ENCODE assay signal across 11 cellular contexts in the genomic region with DNA sequence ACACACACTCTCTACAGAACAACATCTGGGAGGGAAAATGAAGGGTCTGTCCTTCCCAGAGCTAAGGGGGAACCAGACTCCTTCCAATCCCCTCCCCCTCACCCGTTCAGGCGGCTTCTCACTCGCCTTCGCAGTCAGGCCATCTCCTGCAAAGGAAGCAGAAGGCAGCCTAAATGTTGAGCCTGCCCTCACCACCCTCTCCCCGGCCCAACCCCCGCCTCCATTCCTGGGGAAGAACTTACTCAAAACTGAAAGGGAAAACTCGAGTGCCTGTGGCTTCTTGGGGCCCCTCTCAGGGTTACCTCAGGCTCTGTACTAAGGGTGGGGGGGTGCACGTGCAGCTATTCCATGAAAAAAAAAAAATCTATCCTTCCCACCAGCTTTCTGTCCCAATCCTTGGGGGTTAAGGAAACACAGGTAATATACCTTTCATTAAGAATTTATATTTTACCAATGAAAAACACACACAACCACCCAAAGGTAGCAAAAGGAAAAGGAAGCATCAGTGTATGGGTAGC. TPM values are rescaled to one million over a fixed set of nuclear protein-coding genes. Genes with fewer than 3 reads are reported as not detected.
DNase-seq lines count a peak whose midpoint lies in the region; ATAC-seq and TF ChIP-seq lines count a peak whose summit lies in the region.
"Had no signal": no experiment of that assay in that cellular context is flagged by ENCODE, and none has a peak within 500 bp of the region (broad histone marks: within the 10 kb centered on the region; RNA-seq: fewer than 3 reads in every experiment).

No MANE protein-coding gene starts in this region.

- no peaks in the 10 kb centered on the region for H3F3A ChIP-seq in OCI-LY1 (ENCODE audit: insufficient read depth, low read length)

- peak overlapping the region in 4 of 5 experiments; percentile 43 to 98 (median 81) for H3K27ac Mint-ChIP-seq in brain

- H3K4me3 Mint-ChIP-seq in brain = peak overlapping the region in 4 of 5 experiments; percentile 90 to 97 (median 94)

- H3K36me3 Mint-ChIP-seq in brain = peaks cover 23% of the 10 kb centered on the region

- H3K79me2 ChIP-seq in OCI-LY1 (ENCODE audit: insufficient read depth, low read length) = no peaks in the 10 kb centered on the region; the same call in 1 of the 2 replicates

- H3K27me3 ChIP-seq in OCI-LY1 (ENCODE audit: insufficient read depth, low read length) = no peaks in the 10 kb centered on the region
- no peaks in the 10 kb centered on the region for H3K27me3 ChIP-seq in H7 (ENCODE audit: control insufficient read depth, insufficient read depth, low read length)
- H3K27me3 ChIP-seq: vagina had no signal

- peaks cover 26% of the 10 kb centered on the region for H3K4me1 Mint-ChIP-seq in brain

- TF ChIP-seq CTCF in OCI-LY1 (IDR thresholded peaks at IDR 0.05; ENCODE audit: low read length) = no peak
- TF ChIP-seq CTCF in brain (conservative IDR thresholded peaks at IDR 0.05) = no peak

- H3K27ac ChIP-seq in OCI-LY1 (ENCODE audit: low read depth, low read length, poor library complexity, severe bottlenecking) = no peak overlapping the region
- H3K27ac ChIP-seq: coronary artery, vagina had no signal

- H3K4me2 ChIP-seq in OCI-LY1 (ENCODE audit: low read length) = peak overlapping the region; percentile 83; the same call in 1 of the 2 replicates

- H3K9me3 Mint-ChIP-seq in brain = peaks cover 0 to 12% (median 0%) of the 10 kb centered on the region in 5 experiments

- peak; percentile 31 for DNase-seq in GDM1 (lab: John Stamatoyannopoulos, UW)
- DNase-seq in stimulated activated CD4-positive, alpha-beta T cell treated with anti-CD3 and anti-CD28 coated beads, Interleukin-12 subunit alpha, Interleukin-12 subunit beta, amount 100 ng/mL, for 48 hours (ENCODE audit: low read depth in 2 of 3, low spot score in 1 of 3) = peak in 2 of 3 donors; percentile 22 to 36
- no peak for DNase-seq in NCI-H510A (lab: John Stamatoyannopoulos, UW)
- DNase-seq in H7 = no peak
- DNase-seq in AML-193 (lab: John Stamatoyannopoulos, UW) = no peak
- DNase-seq: Right ventricle myocardium superior had no signal

- H3K27me3 Mint-ChIP-seq in brain = peaks cover 4% of the 10 kb centered on the region

- ATAC-seq in HG03196 (IDR thresholded peaks at IDR 0.05; ENCODE audit: unreplicated experiment) = no peak

- no peaks in the 10 kb centered on the region for H4K20me1 ChIP-seq in OCI-LY1 (ENCODE audit: insufficient read depth, low read length)

- H3K36me3 ChIP-seq in OCI-LY1 (ENCODE audit: insufficient read depth, low read length) (peaks cover 36% of the 10 kb centered on the region), H7 (replicated peaks; ENCODE audit: control insufficient read depth, insufficient read depth, low read length) (peaks cover 25% of the 10 kb centered on the region)

- no peaks in the 10 kb centered on the region for H3K9me2 ChIP-seq in OCI-LY1 (ENCODE audit: low read depth, low read length)

- H3K4me1 ChIP-seq in OCI-LY1 (ENCODE audit: insufficient read depth, low read length, severe bottlenecking) = peaks cover 31% of the 10 kb centered on the region

- no peak overlapping the region for H2AFZ ChIP-seq in OCI-LY1 (ENCODE audit: low read length)

- H3K9ac ChIP-seq in OCI-LY1 (ENCODE audit: low read length) = no peak overlapping the region

- no peaks in the 10 kb centered on the region for H3K9me3 ChIP-seq in OCI-LY1 (ENCODE audit: low read length)
- H3K9me3 ChIP-seq: vagina had no signal

- no peak overlapping the region for H3K4me3 ChIP-seq in OCI-LY1 (ENCODE audit: low read depth, low read length, poor library complexity, severe bottlenecking)
- no peak overlapping the region for H3K4me3 ChIP-seq in H7 (ENCODE audit: insufficient read depth, low read depth, low read length)
- H3K4me3 ChIP-seq: coronary artery, vagina had no signal

RNA-seq across cellular contexts. Expression of a gene that starts 2.4 kb away (rescaled TPM):
- polyA plus RNA-seq in brain (ENCODE audit: insufficient read depth, low read depth, low replicate concordance) = 42.5 TPM
- total RNA-seq in H7 (2014; rRNA removed; shearing (Covaris generic)) = 46.4 and 48.9 TPM in 2 replicates

RNA-seq across cellular contexts. Expression of a gene that starts 28.5 kb away (rescaled TPM):
- polyA plus RNA-seq in brain (ENCODE audit: insufficient read depth, low read depth, low replicate concordance) = 60.6 TPM
- 0.10 TPM in 1 of 2 replicates, not detected in the other for total RNA-seq in H7 (2014; rRNA removed; shearing (Covaris generic))
- total RNA-seq: Right ventricle myocardium superior, vagina had no signal

RNA-seq across cellular contexts. Expression of a gene that starts 31.9 kb away (rescaled TPM):
- 507 TPM for polyA plus RNA-seq in brain (ENCODE audit: insufficient read depth, low read depth, low replicate concordance)
- 645 and 665 TPM in 2 replicates for total RNA-seq in H7 (2014; rRNA removed; shearing (Covaris generic))

RNA-seq across cellular contexts. Expression of a gene that starts 50.0 kb away (rescaled TPM):
- not detected for polyA plus RNA-seq in brain (ENCODE audit: insufficient read depth, low read depth, low replicate concordance)
- 0.66 and 4.2 TPM in 2 replicates for total RNA-seq in H7 (2014; rRNA removed; shearing (Covaris generic))

Comparison
In these comparisons a context has a peak if more than half of its experiments do, and no peak if none do; other contexts are left out.
1. DNase-seq: peak in GDM1 (single experiment) and stimulated activated CD4-positive, alpha-beta T cell treated with anti-CD3 and anti-CD28 coated beads, Interleukin-12 subunit alpha, Interleukin-12 subunit beta, amount 100 ng/mL, for 48 hours (2 of 3); none in NCI-H510A (single experiment), H7 (single experiment) and AML-193 (0 of 2).